ENCODE assay signal across 11 cellular contexts in genomic region chr2:69253893-69254292, GRCh38.
DNase-seq lines count a peak whose midpoint lies in the region; ATAC-seq, FAIRE-seq and TF ChIP-seq lines count a peak whose summit lies in the region.
"Had no signal": no experiment of that assay in that cellular context is flagged by ENCODE, and none has a peak within 500 bp of the region (broad histone marks: within the 10 kb centered on the region; RNA-seq: fewer than 3 reads in every experiment).

No MANE protein-coding gene starts in this region.

- TF ChIP-seq POLR2A in A549 (IDR thresholded peaks at IDR 0.05; ENCODE audit: low read length) = no peak

- DNase-seq in A549 (ENCODE audit: low read depth in 1 of 2, low spot score in 1 of 2) (peak; percentile 83 to 99), NCI-H446 (lab: John Stamatoyannopoulos, UW) (peak; percentile 71 to 89), epithelial cell of esophagus (ENCODE audit: low read depth) (peak; percentile 95), myocyte (ENCODE audit: low read depth) (peak; percentile 99)
- DNase-seq in effector memory CD4-positive, alpha-beta T cell = no peak
- no peak for DNase-seq in stimulated activated CD4-positive, alpha-beta T cell treated with anti-CD3 and anti-CD28 coated beads, Interleukin-4, amount 100 ng/mL, for 1 hour
- DNase-seq: activated naive CD4-positive, alpha-beta T cell treated with anti-CD3 and anti-CD28 coated beads, Interleukin-2, amount 50 U/mL, for 16 hours; SIG-M5 had no signal

- no peaks in the 10 kb centered on the region for H3K27me3 ChIP-seq in effector memory CD4-positive, alpha-beta T cell (replicated peaks; ENCODE audit: control insufficient read depth, insufficient read depth, low read length, poor library complexity, severe bottlenecking)

- peaks cover 66% of the 10 kb centered on the region for H3K4me1 ChIP-seq in A549
- no peaks in the 10 kb centered on the region for H3K4me1 ChIP-seq in effector memory CD4-positive, alpha-beta T cell (ENCODE audit: control insufficient read depth, insufficient read depth, low read length, poor library complexity, severe bottlenecking)

- H3K27ac ChIP-seq in A549 = peak overlapping the region; percentile 85 to 91
- H3K27ac ChIP-seq in effector memory CD4-positive, alpha-beta T cell (ENCODE audit: insufficient read depth, low read length, poor library complexity, severe bottlenecking) = no peak overlapping the region
- H3K27ac ChIP-seq: C4-2B had no signal

- peak overlapping the region; percentile 67 for H3K4me2 ChIP-seq in A549

- H3K9me3 ChIP-seq in A549 = peaks cover 33% of the 10 kb centered on the region
- no peaks in the 10 kb centered on the region for H3K9me3 ChIP-seq in effector memory CD4-positive, alpha-beta T cell (ENCODE audit: control insufficient read depth, low read length)

- FAIRE-seq in A549 (lab: Jason Lieb, UNC) = peak; percentile 99

- H3K4me3 Mint-ChIP-seq in stimulated activated memory B cell treated with anti-CD40 and anti-IgM and Interleukin-4, amounts not matched to agents 10 μg/mL and 1 μg/mL and 100 μg/mL, for 72 hours = no peak overlapping the region

- H3K4me3 ChIP-seq in A549 (no peak overlapping the region), epithelial cell of esophagus (ENCODE audit: low read length) (no peak overlapping the region)
- H3K4me3 ChIP-seq in effector memory CD4-positive, alpha-beta T cell (ENCODE audit: insufficient read depth, low read depth, low read length, poor library complexity, severe bottlenecking) = no peak overlapping the region

- ATAC-seq in A549 (peak; percentile 97 to 100), GM18517 (IDR thresholded peaks at IDR 0.05; ENCODE audit: unreplicated experiment) (no peak)
- no peak for ATAC-seq in stimulated activated memory B cell treated with anti-CD40 and anti-IgM and Interleukin-4, amounts not matched to agents 10 μg/mL and 1 μg/mL and 100 μg/mL, for 72 hours

- TF ChIP-seq RAD21 in A549 (conservative IDR thresholded peaks at IDR 0.05 in 1 of 2, IDR thresholded peaks at IDR 0.05 in 1 of 2) = peak; percentile 26 to 71; a peak in 4 of 5 replicates

- POLR2A ChIA-PET in A549 (lab: Yijun Ruan, JAX) = interaction anchor here (1.0 to 1.1 kb wide), 3 partner anchors 52 to 239 kb away, joined by 3 to 4 read pairs (median 4); no protein-coding TSS in a partner anchor

- H3K27me3 Mint-ChIP-seq in stimulated activated memory B cell treated with anti-CD40 and anti-IgM and Interleukin-4, amounts not matched to agents 10 μg/mL and 1 μg/mL and 100 μg/mL, for 72 hours = peaks cover 27% of the 10 kb centered on the region

- TF ChIP-seq CTCF in A549 (IDR thresholded peaks at IDR 0.05) = no peak
- TF ChIP-seq CTCF in epithelial cell of esophagus (IDR thresholded peaks at IDR 0.05; ENCODE audit: insufficient read depth, low read depth, low read length, missing control alignments) = no peak

- H3K36me3 Mint-ChIP-seq in stimulated activated memory B cell treated with anti-CD40 and anti-IgM and Interleukin-4, amounts not matched to agents 10 μg/mL and 1 μg/mL and 100 μg/mL, for 72 hours = no peaks in the 10 kb centered on the region

- no peaks in the 10 kb centered on the region for H3K4me1 Mint-ChIP-seq in stimulated activated memory B cell treated with anti-CD40 and anti-IgM and Interleukin-4, amounts not matched to agents 10 μg/mL and 1 μg/mL and 100 μg/mL, for 72 hours

- H3K9me3 Mint-ChIP-seq in stimulated activated memory B cell treated with anti-CD40 and anti-IgM and Interleukin-4, amounts not matched to agents 10 μg/mL and 1 μg/mL and 100 μg/mL, for 72 hours = peaks cover 8% of the 10 kb centered on the region

- TF ChIP-seq EP300 in A549 (IDR thresholded peaks at IDR 0.05) = peak; percentile 100

- no peaks in the 10 kb centered on the region for H3K36me3 ChIP-seq in effector memory CD4-positive, alpha-beta T cell (ENCODE audit: control insufficient read depth, insufficient read depth, low read length)

- H3K27ac Mint-ChIP-seq in stimulated activated memory B cell treated with anti-CD40 and anti-IgM and Interleukin-4, amounts not matched to agents 10 μg/mL and 1 μg/mL and 100 μg/mL, for 72 hours = no peak overlapping the region

- WGBS in A549 (ENCODE audit: missing lambda C conversion rate) = 2% methylated on average over 7 of the region's 7 CpGs

- CTCF ChIA-PET in A549 (lab: Yijun Ruan, JAX) = interaction anchor here (1.1 to 2.5 kb wide), 2 partner anchors 53 to 115 kb away, joined by 3 to 15 read pairs; no protein-coding TSS in a partner anchor

TF ChIP-seq in A549, 52 proteins besides CTCF, POLR2A, EP300 and RAD21 (continues in another document):
- TF ChIP-seq BHLHE40 (IDR thresholded peaks at IDR 0.05; ENCODE audit: low read depth, low read length) = no peak
- TF ChIP-seq ZSCAN20 (CRISPR knock-in tag; IDR thresholded peaks at IDR 0.05) = no peak
- TF ChIP-seq PHF8 (IDR thresholded peaks at IDR 0.05; ENCODE audit: borderline replicate concordance, low read depth) = no peak
- peak; percentile 96; the same call in 1 of the 2 replicates for TF ChIP-seq FOXS1 (CRISPR knock-in tag; IDR thresholded peaks at IDR 0.05)
- no peak for TF ChIP-seq KDM1A (IDR thresholded peaks at IDR 0.05; ENCODE audit: low read depth)
- peak; percentile 100 for TF ChIP-seq JUN (IDR thresholded peaks at IDR 0.05)
- no peak for TF ChIP-seq E2F6 (IDR thresholded peaks at IDR 0.05; ENCODE audit: borderline replicate concordance, low read depth)
- TF ChIP-seq ATOH8 (CRISPR knock-in tag; IDR thresholded peaks at IDR 0.05; ENCODE audit: low read depth) = peak; percentile 84; the same call in 1 of the 2 replicates
- TF ChIP-seq FOSL2 (IDR thresholded peaks at IDR 0.05) = peak; percentile 99
- peak; percentile 99 for TF ChIP-seq FOSL2 (CRISPR knock-in tag; IDR thresholded peaks at IDR 0.05)
- no peak for TF ChIP-seq EHF (CRISPR knock-in tag; IDR thresholded peaks at IDR 0.05)
- TF ChIP-seq ZFP36 (IDR thresholded peaks at IDR 0.05; ENCODE audit: borderline replicate concordance, partially characterized antibody) = no peak
- peak; percentile 95 for TF ChIP-seq RARB (CRISPR knock-in tag; IDR thresholded peaks at IDR 0.05)
- peak; percentile 100 for TF ChIP-seq JUNB (IDR thresholded peaks at IDR 0.05)
- TF ChIP-seq GATA3 (IDR thresholded peaks at IDR 0.05; ENCODE audit: borderline replicate concordance) = peak; percentile 100
- no peak for TF ChIP-seq CBX8 (IDR thresholded peaks at IDR 0.05)
- no peak for TF ChIP-seq ZC3H11A (IDR thresholded peaks at IDR 0.05)
- TF ChIP-seq BCL3 (IDR thresholded peaks at IDR 0.05) = peak; percentile 99
- no peak for TF ChIP-seq FOSB (CRISPR knock-in tag; IDR thresholded peaks at IDR 0.05)
- no peak for TF ChIP-seq ZNF302 (CRISPR knock-in tag; IDR thresholded peaks at IDR 0.05)
- TF ChIP-seq HEYL (CRISPR knock-in tag; IDR thresholded peaks at IDR 0.05) = no peak
- peak; percentile 81; the same call in 1 of the 2 replicates for TF ChIP-seq HOXB13 (CRISPR knock-in tag; IDR thresholded peaks at IDR 0.05; ENCODE audit: low read depth)
- TF ChIP-seq RNF2 (IDR thresholded peaks at IDR 0.05; ENCODE audit: borderline replicate concordance, low read depth) = no peak
- TF ChIP-seq EHMT2 (IDR thresholded peaks at IDR 0.05; ENCODE audit: low read depth) = no peak
- TF ChIP-seq ESRRA (IDR thresholded peaks at IDR 0.05; ENCODE audit: borderline replicate concordance, low read length) = no peak
- TF ChIP-seq USF2 (IDR thresholded peaks at IDR 0.05) = no peak
- TF ChIP-seq CHD4 (IDR thresholded peaks at IDR 0.05; ENCODE audit: borderline replicate concordance) = no peak
- no peak for TF ChIP-seq NR3C1 (IDR thresholded peaks at IDR 0.05)
- no peak for TF ChIP-seq POLR2AphosphoS2 (conservative IDR thresholded peaks at IDR 0.05; ENCODE audit: low read length)
- TF ChIP-seq HDAC2 (IDR thresholded peaks at IDR 0.05) = no peak
- TF ChIP-seq HOXB5 (CRISPR knock-in tag; IDR thresholded peaks at IDR 0.05) = peak; percentile 96
- TF ChIP-seq CEBPB (IDR thresholded peaks at IDR 0.05) = peak; percentile 99 to 100
- peak; percentile 61 for TF ChIP-seq SMC3 (IDR thresholded peaks at IDR 0.05)
- no peak for TF ChIP-seq SREBF2 (IDR thresholded peaks at IDR 0.05)
- no peak for TF ChIP-seq MAFK (IDR thresholded peaks at IDR 0.05; ENCODE audit: partially characterized antibody)
- no peak for TF ChIP-seq MAZ (IDR thresholded peaks at IDR 0.05; ENCODE audit: borderline replicate concordance, low read depth, low read length)

Comparison
In these comparisons a context has a peak if more than half of its experiments do, and no peak if none do; other contexts are left out.
1. ATAC-seq: peak in A549 (2 of 2); none in GM18517 (single experiment) and stimulated activated memory B cell treated with anti-CD40 and anti-IgM and Interleukin-4, amounts not matched to agents 10 μg/mL and 1 μg/mL and 100 μg/mL, for 72 hours (single experiment).
2. DNase-seq: peak in A549 (2 of 2), NCI-H446 (2 of 2), epithelial cell of esophagus (single experiment) and myocyte (single experiment); none in effector memory CD4-positive, alpha-beta T cell (0 of 3) and stimulated activated CD4-positive, alpha-beta T cell treated with anti-CD3 and anti-CD28 coated beads, Interleukin-4, amount 100 ng/mL, for 1 hour (single experiment).